9 cellular contexts compared by ENCODE assay signal in genomic region chr22:41957941-41958556, GRCh38. TPM values are rescaled to one million over a fixed set of nuclear protein-coding genes. Genes with fewer than 3 reads are reported as not detected.
DNase-seq lines count a peak whose midpoint lies in the region; ATAC-seq, FAIRE-seq and TF ChIP-seq lines count a peak whose summit lies in the region.
"Had no signal": no experiment of that assay in that cellular context is flagged by ENCODE, and none has a peak within 500 bp of the region (broad histone marks: within the 10 kb centered on the region; RNA-seq: fewer than 3 reads in every experiment).

No MANE protein-coding gene starts in this region.

- H3K4me2 ChIP-seq in K562 (ENCODE audit: insufficient read depth, low read length) = peak overlapping the region; percentile 27; the same call in 1 of the 2 replicates
- H3K4me2 ChIP-seq in HepG2 (ENCODE audit: low read depth, low read length) = peak overlapping the region; percentile 68

- no peak for TF ChIP-seq EP300 in K562 (IDR thresholded peaks at IDR 0.05; ENCODE audit: low read length)
- no peak for TF ChIP-seq EP300 in HepG2 (IDR thresholded peaks at IDR 0.05; ENCODE audit: low read depth in 2 of 2, low read length in 2 of 2)
- no peak for TF ChIP-seq EP300 in HepG2 (CRISPR knock-in tag; IDR thresholded peaks at IDR 0.05; ENCODE audit: borderline replicate concordance)

- H3K4me3 Mint-ChIP-seq in stimulated activated naive CD8-positive, alpha-beta T cell treated with anti-CD3 and anti-CD28 coated beads, Interleukin-15, amount 100 ng/mL, for 72 hours = peak overlapping the region; percentile 75 to 79

- FAIRE-seq in K562 (lab: Jason Lieb, UNC) = no peak
- FAIRE-seq in HepG2 (lab: Jason Lieb, UNC) = no peak

- peaks cover 12% of the 10 kb centered on the region for H3K4me1 Mint-ChIP-seq in stimulated activated naive CD8-positive, alpha-beta T cell treated with anti-CD3 and anti-CD28 coated beads, Interleukin-15, amount 100 ng/mL, for 72 hours

- H3K9ac ChIP-seq in K562 (ENCODE audit: insufficient read depth in 1 of 2, low read depth in 2 of 2, low read length in 2 of 2) (peak overlapping the region in 1 of 2 experiments; percentile 87; a peak in 2 of 4 replicates), HepG2 (ENCODE audit: insufficient read depth, low read depth, low read length) (no peak overlapping the region)

- in situ Hi-C loops in K562 (cut with MboI) = loop anchor here (25.0 kb wide), 1 partner anchor 479 kb away; the partner anchor contains the start of gene NFAM1
- in situ Hi-C loops in HepG2 (cut with HindIII; ENCODE audit: extremely low pct_ligation_motif_present, low pct_unique_long_range_greater_than_20kb) = loop anchor here (25.0 kb wide), 1 partner anchor 479 kb away; the partner anchor contains the start of gene NFAM1

- H3K9me3 Mint-ChIP-seq in stimulated activated naive CD8-positive, alpha-beta T cell treated with anti-CD3 and anti-CD28 coated beads, Interleukin-15, amount 100 ng/mL, for 72 hours = no peaks in the 10 kb centered on the region

- H4K20me1 ChIP-seq in K562 (replicated peaks; ENCODE audit: control insufficient read depth, insufficient read depth, low read length) (no peaks in the 10 kb centered on the region), HepG2 (ENCODE audit: insufficient read depth, low read length) (no peaks in the 10 kb centered on the region)

- no peak overlapping the region for H3K4me3 ChIP-seq in K562
- peak overlapping the region in 2 of 3 experiments; percentile 27 to 43; a peak in 2 of 6 replicates for H3K4me3 ChIP-seq in HepG2 (replicated peaks in 1 of 3; ENCODE audit: insufficient read depth in 1 of 3, low read depth in 2 of 3, low read length in 3 of 3)

- peaks cover 11 to 29% of the 10 kb centered on the region in 2 experiments for H3K4me1 ChIP-seq in K562 (replicated peaks in 1 of 2; ENCODE audit: control insufficient read depth in 2 of 2, insufficient read depth in 2 of 2, low read length in 2 of 2)
- H3K4me1 ChIP-seq in HepG2 (ENCODE audit: insufficient read depth, low read length) = no peaks in the 10 kb centered on the region

- intact Hi-C loops in K562 (cut with micrococcal nuclease) (no loop called here), HepG2 (cut with micrococcal nuclease; ENCODE audit: unreplicated experiment) (loop anchor here (1.0 kb wide), 1 partner anchor 261 kb away; no protein-coding TSS in a partner anchor)

- H2AFZ ChIP-seq in K562 (ENCODE audit: low read depth, low read length) (peak overlapping the region; percentile 74), HepG2 (ENCODE audit: low read length) (no peak overlapping the region)

- CTCF ChIA-PET in K562 (lab: Yijun Ruan, JAX; ENCODE audit: low intra/inter-chr PET ratio) (no interaction called here), HepG2 (lab: Yijun Ruan, JAX; ENCODE audit: low intra/inter-chr PET ratio, low total read pairs) (interaction anchor here (0.6 to 1.6 kb wide), 4 partner anchors 135 to 261 kb away, joined by 3 to 15 read pairs (median 4); no protein-coding TSS in a partner anchor)

- ATAC-seq in stimulated activated naive CD8-positive, alpha-beta T cell treated with anti-CD3 and anti-CD28 coated beads, Interleukin-15, amount 100 ng/mL, for 72 hours = peak; percentile 68
- ATAC-seq in stimulated activated naive CD8-positive, alpha-beta T cell treated with anti-CD3 and anti-CD28 coated beads, Interleukin-15, Interleukin-2, amounts not matched to agents 100 U/mL and 50 U/mL, for 24 hours = no peak
- peak; percentile 55 for ATAC-seq in K562
- peak; percentile 71 for ATAC-seq in HepG2
- ATAC-seq in GM21390 (IDR thresholded peaks at IDR 0.05; ENCODE audit: unreplicated experiment) = no peak

- no peaks in the 10 kb centered on the region for H3K9me3 ChIP-seq in K562 (replicated peaks; ENCODE audit: control insufficient read depth, insufficient read depth, low read depth, low read length)
- H3K9me3 ChIP-seq in HepG2 (ENCODE audit: low read length) = no peaks in the 10 kb centered on the region

- 70% methylated on average over 6 of the region's 23 CpGs for WGBS in K562 (ENCODE audit: insufficient coverage, low coverage, missing lambda C conversion rate)
- 80% methylated on average over 13 of the region's 23 CpGs for WGBS in HepG2 (ENCODE audit: low lambda C conversion rate)

- H3K27ac Mint-ChIP-seq in stimulated activated naive CD8-positive, alpha-beta T cell treated with anti-CD3 and anti-CD28 coated beads, Interleukin-15, amount 100 ng/mL, for 72 hours = peak overlapping the region in 1 of 2 donors; percentile 80

- H3K27ac ChIP-seq in K562 (ENCODE audit: extremely low read depth, low read depth, low read length) = no peak overlapping the region
- H3K27ac ChIP-seq in HepG2 (ENCODE audit: extremely low read length, insufficient read depth, low read length) = no peak overlapping the region

- no peak for DNase-seq in stimulated activated naive CD8-positive, alpha-beta T cell treated with anti-CD3 and anti-CD28 coated beads, Interleukin-15, amount 100 ng/mL, for 72 hours
- no peak for DNase-seq in stimulated activated naive CD8-positive, alpha-beta T cell treated with anti-CD3 and anti-CD28 coated beads, Interleukin-15, Interleukin-2, amounts not matched to agents 100 U/mL and 50 U/mL, for 24 hours
- no peak for DNase-seq in K562 (ENCODE audit: extremely low read depth in 1 of 4, low spot score in 3 of 4)
- DNase-seq in HepG2 (ENCODE audit: low spot score) = no peak
- DNase-seq in T-helper 1 cell = no peak
- DNase-seq in NCI-H2171 treated with DMSO at 0.1 percent for 48 hours (lab: John Stamatoyannopoulos, UW) = no peak
- DNase-seq in GOT3 (lab: John Stamatoyannopoulos, UW) = no peak

- H3K79me2 ChIP-seq in K562 (ENCODE audit: control insufficient read depth, insufficient read depth, low read length) (no peaks in the 10 kb centered on the region), HepG2 (ENCODE audit: insufficient read depth, low read length) (no peaks in the 10 kb centered on the region)

- H3K27me3 ChIP-seq in K562 (ENCODE audit: control insufficient read depth in 2 of 2, insufficient read depth in 2 of 2, low read length in 2 of 2) (no peaks in the 10 kb centered on the region), HepG2 (ENCODE audit: control insufficient read depth in 1 of 2, insufficient read depth in 2 of 2, low read length in 2 of 2) (no peaks in the 10 kb centered on the region; a peak in 1 of 5 replicates)

- H3K9me1 ChIP-seq in K562 (ENCODE audit: control insufficient read depth, insufficient read depth, low read length) = no peaks in the 10 kb centered on the region

- TF ChIP-seq POLR2A in K562 (conservative IDR thresholded peaks at IDR 0.05) (no peak), HepG2 (IDR thresholded peaks at IDR 0.05; ENCODE audit: insufficient read depth in 1 of 2, low read depth in 2 of 2, low read length in 2 of 2) (no peak)

- H3K36me3 ChIP-seq in K562 (ENCODE audit: control insufficient read depth, insufficient read depth, low read length) = no peaks in the 10 kb centered on the region
- no peaks in the 10 kb centered on the region for H3K36me3 ChIP-seq in HepG2 (replicated peaks in 1 of 2; ENCODE audit: control insufficient read depth in 1 of 2, insufficient read depth in 2 of 2, low read length in 2 of 2)

- TF ChIP-seq CTCF in K562 (IDR thresholded peaks at IDR 0.05 in 2 of 3, conservative IDR thresholded peaks at IDR 0.05 in 1 of 3; ENCODE audit: insufficient read depth in 2 of 3, low read depth in 1 of 3, low read length in 3 of 3) (no peak), HepG2 (CRISPR knock-in tag; IDR thresholded peaks at IDR 0.05) (no peak)

- no peak for TF ChIP-seq RAD21 in K562 (CRISPR knock-in tag; conservative IDR thresholded peaks at IDR 0.05 in 1 of 2, IDR thresholded peaks at IDR 0.05 in 1 of 2)
- no peak for TF ChIP-seq RAD21 in HepG2 (CRISPR knock-in tag; IDR thresholded peaks at IDR 0.05)

- peaks cover 11% of the 10 kb centered on the region for H3K27me3 Mint-ChIP-seq in stimulated activated naive CD8-positive, alpha-beta T cell treated with anti-CD3 and anti-CD28 coated beads, Interleukin-15, amount 100 ng/mL, for 72 hours

- BruUV-seq in K562 (replicated peaks; lab: Mats Ljungman, UMichigan) (no TSS peak), HepG2 (replicated peaks; lab: Mats Ljungman, UMichigan) (no TSS peak)

- POLR2A ChIA-PET in K562 (lab: Yijun Ruan, JAX) (no interaction called here), HepG2 (lab: Yijun Ruan, JAX) (no interaction called here)

RNA-seq across cellular contexts. Expression of gene CENPM, which starts 11.1 kb away (rescaled TPM):
- 59.7 and 128 TPM in 2 replicates for total RNA-seq in K562 (2011; cell fraction: chromatin; rRNA removed; ENCODE audit: low replicate concordance)
- total RNA-seq in K562 (2011; cell fraction: nucleolus; rRNA removed) = 89.4 and 117 TPM in 2 replicates
- total RNA-seq in K562 (2011; cell fraction: nucleoplasm; rRNA removed) = 68.9 and 92.5 TPM in 2 replicates
- total RNA-seq in K562 (2014; rRNA removed) = 67.7 and 77.1 TPM in 2 replicates
- 9.9 and 11.3 TPM in 2 replicates for total RNA-seq in K562 (2014; rRNA removed; fragmentation: Illumina TruSeq; extraction: Trizol)
- total RNA-seq in K562 (2015; rRNA removed; fragmentation: Illumina TruSeq; extraction: Trizol) = 32.3 and 33.8 TPM in 2 replicates
- total RNA-seq in K562 (2021) = 36.2 and 37.4 TPM in 2 replicates
- polyA plus RNA-seq in K562 (2011; rRNA removed) = 18.8 and 25.3 TPM in 2 replicates
- polyA plus RNA-seq in K562 (2011; cell fraction: cytosol; rRNA removed) = 25.2 and 56.0 TPM in 2 replicates
- polyA plus RNA-seq in K562 (2011; cell fraction: nucleus; rRNA removed) = 59.7 and 86.8 TPM in 2 replicates
- 43.0 and 48.0 TPM in 2 replicates for polyA plus RNA-seq in K562 (2012)
- 23.6 and 41.3 TPM in 2 replicates for polyA plus RNA-seq in K562 (2014; fragmentation: Illumina TruSeq; extraction: Trizol)
- 10 to 100 TPM; 19.3 to 36.7 TPM for polyA plus RNA-seq in K562 (2014; fragmentation: Nextera tagmentation; extraction: Ambion mirVana)
- polyA plus RNA-seq in K562 (2014; rRNA removed) = 49.6 and 53.0 TPM in 2 replicates
- 16.4 and 23.1 TPM in 2 replicates for polyA minus RNA-seq in K562 (2011; rRNA and poly(A)+ RNA removed)
- 13.0 and 23.0 TPM in 2 replicates for polyA minus RNA-seq in K562 (2011; cell fraction: cytosol; rRNA and poly(A)+ RNA removed)
- polyA minus RNA-seq in K562 (2011; cell fraction: nucleus; rRNA and poly(A)+ RNA removed) = 37.2 and 46.0 TPM in 2 replicates
- 37.3 and 41.8 TPM in 2 replicates for total RNA-seq in HepG2 (2016; rRNA removed; fragmentation: Illumina TruSeq; extraction: Trizol)
- total RNA-seq in HepG2 (2016; cell fraction: cytosol; rRNA removed; fragmentation: Illumina TruSeq; extraction: Trizol; ENCODE audit: low read depth) = 13.0 and 13.7 TPM in 2 replicates
- 37.1 and 38.5 TPM in 2 replicates for total RNA-seq in HepG2 (2016; cell fraction: insoluble cytoplasmic fraction; rRNA removed; fragmentation: Illumina TruSeq; extraction: Trizol)
- 17.3 and 25.3 TPM in 2 replicates for total RNA-seq in HepG2 (2016; cell fraction: membrane; rRNA removed; fragmentation: Illumina TruSeq; extraction: Trizol)
- total RNA-seq in HepG2 (2016; cell fraction: nucleus; rRNA removed; fragmentation: Illumina TruSeq; extraction: Trizol) = 25.4 and 26.0 TPM in 2 replicates
- polyA plus RNA-seq in HepG2 (2011; rRNA removed) = 10.6 and 11.2 TPM in 2 replicates
- 6.7 and 15.2 TPM in 2 replicates for polyA plus RNA-seq in HepG2 (2011; cell fraction: cytosol; rRNA removed)
- 15.5 and 21.0 TPM in 2 replicates for polyA plus RNA-seq in HepG2 (2011; cell fraction: nucleus; rRNA removed)
- 4.9 and 8.1 TPM in 2 replicates for polyA plus RNA-seq in HepG2 (2012)
- polyA plus RNA-seq in HepG2 (2016; cell fraction: cytosol; fragmentation: Illumina TruSeq; extraction: Trizol; ENCODE audit: low read depth) = 11.6 and 12.9 TPM in 2 replicates
- polyA plus RNA-seq in HepG2 (2016; cell fraction: insoluble cytoplasmic fraction; fragmentation: Illumina TruSeq; extraction: Trizol; ENCODE audit: low read depth) = 35.7 and 42.0 TPM in 2 replicates
- polyA plus RNA-seq in HepG2 (2016; cell fraction: membrane; fragmentation: Illumina TruSeq; extraction: Trizol; ENCODE audit: low read depth) = 15.9 TPM in 2 replicates
- polyA plus RNA-seq in HepG2 (2016; cell fraction: nucleus; fragmentation: Illumina TruSeq; extraction: Trizol; ENCODE audit: insufficient read depth, low read depth) = 29.0 and 31.5 TPM in 2 replicates
- 31.7 and 74.0 TPM in 2 replicates for polyA minus RNA-seq in HepG2 (2011; rRNA and poly(A)+ RNA removed; ENCODE audit: low replicate concordance)
- 4.4 and 9.0 TPM in 2 replicates for polyA minus RNA-seq in HepG2 (2011; cell fraction: cytosol; rRNA and poly(A)+ RNA removed)
- 7.8 and 10.3 TPM in 2 replicates for polyA minus RNA-seq in HepG2 (2011; cell fraction: nucleus; rRNA and poly(A)+ RNA removed)
- total RNA-seq: posterior vena cava had no signal

RNA-seq across cellular contexts. Expression of gene SEPTIN3, which starts 11.2 kb away (rescaled TPM):
- not detected in 2 replicates for total RNA-seq in K562 (2011; cell fraction: chromatin; rRNA removed; ENCODE audit: low replicate concordance)
- not detected in 2 replicates for total RNA-seq in K562 (2011; cell fraction: nucleolus; rRNA removed)
- total RNA-seq in K562 (2011; cell fraction: nucleoplasm; rRNA removed) = not detected in 2 replicates
- total RNA-seq in K562 (2014; rRNA removed) = not detected in 2 replicates
- total RNA-seq in K562 (2014; rRNA removed; fragmentation: Illumina TruSeq; extraction: Trizol) = not detected in 2 replicates
- total RNA-seq in K562 (2015; rRNA removed; fragmentation: Illumina TruSeq; extraction: Trizol) = not detected in 2 replicates
- not detected in 2 replicates for total RNA-seq in K562 (2021)
- polyA plus RNA-seq in K562 (2011; rRNA removed) = 0.06 and 0.08 TPM in 2 replicates
- polyA plus RNA-seq in K562 (2011; cell fraction: cytosol; rRNA removed) = 0.01 TPM in 1 of 2 replicates, not detected in the other
- 0.03 and 0.10 TPM in 2 replicates for polyA plus RNA-seq in K562 (2011; cell fraction: nucleus; rRNA removed)
- polyA plus RNA-seq in K562 (2012) = 0.01 and 0.04 TPM in 2 replicates
- polyA plus RNA-seq in K562 (2014; fragmentation: Illumina TruSeq; extraction: Trizol) = not detected in 2 replicates
- polyA plus RNA-seq in K562 (2014; fragmentation: Nextera tagmentation; extraction: Ambion mirVana) = not detected
- not detected in 2 replicates for polyA plus RNA-seq in K562 (2014; rRNA removed)
- polyA minus RNA-seq in K562 (2011; rRNA and poly(A)+ RNA removed) = 0.06 TPM in 1 of 2 replicates, not detected in the other
- polyA minus RNA-seq in K562 (2011; cell fraction: cytosol; rRNA and poly(A)+ RNA removed) = not detected in 2 replicates
- polyA minus RNA-seq in K562 (2011; cell fraction: nucleus; rRNA and poly(A)+ RNA removed) = not detected in 2 replicates
- total RNA-seq in HepG2 (2016; rRNA removed; fragmentation: Illumina TruSeq; extraction: Trizol) = not detected in 2 replicates
- total RNA-seq in HepG2 (2016; cell fraction: cytosol; rRNA removed; fragmentation: Illumina TruSeq; extraction: Trizol; ENCODE audit: low read depth) = not detected in 2 replicates
- not detected in 2 replicates for total RNA-seq in HepG2 (2016; cell fraction: insoluble cytoplasmic fraction; rRNA removed; fragmentation: Illumina TruSeq; extraction: Trizol)
- 0.03 TPM in 1 of 2 replicates, not detected in the other for total RNA-seq in HepG2 (2016; cell fraction: membrane; rRNA removed; fragmentation: Illumina TruSeq; extraction: Trizol)
- total RNA-seq in HepG2 (2016; cell fraction: nucleus; rRNA removed; fragmentation: Illumina TruSeq; extraction: Trizol) = not detected in 2 replicates
- 0.04 and 0.08 TPM in 2 replicates for polyA plus RNA-seq in HepG2 (2011; rRNA removed)
- polyA plus RNA-seq in HepG2 (2011; cell fraction: cytosol; rRNA removed) = 0.01 and 0.04 TPM in 2 replicates
- 0.14 TPM in 1 of 2 replicates, not detected in the other for polyA plus RNA-seq in HepG2 (2011; cell fraction: nucleus; rRNA removed)
- 0.08 TPM in 1 of 2 replicates, not detected in the other for polyA plus RNA-seq in HepG2 (2012)
- not detected in 2 replicates for polyA plus RNA-seq in HepG2 (2016; cell fraction: cytosol; fragmentation: Illumina TruSeq; extraction: Trizol; ENCODE audit: low read depth)
- polyA plus RNA-seq in HepG2 (2016; cell fraction: insoluble cytoplasmic fraction; fragmentation: Illumina TruSeq; extraction: Trizol; ENCODE audit: low read depth) = 0.07 TPM in 1 of 2 replicates, not detected in the other
- 0.07 TPM in 1 of 2 replicates, not detected in the other for polyA plus RNA-seq in HepG2 (2016; cell fraction: membrane; fragmentation: Illumina TruSeq; extraction: Trizol; ENCODE audit: low read depth)
- 0.09 TPM in 1 of 2 replicates, not detected in the other for polyA plus RNA-seq in HepG2 (2016; cell fraction: nucleus; fragmentation: Illumina TruSeq; extraction: Trizol; ENCODE audit: insufficient read depth, low read depth)
- 0.04 and 2.7 TPM in 2 replicates for polyA minus RNA-seq in HepG2 (2011; rRNA and poly(A)+ RNA removed; ENCODE audit: low replicate concordance)
- not detected in 2 replicates for polyA minus RNA-seq in HepG2 (2011; cell fraction: cytosol; rRNA and poly(A)+ RNA removed)
- polyA minus RNA-seq in HepG2 (2011; cell fraction: nucleus; rRNA and poly(A)+ RNA removed) = not detected in 2 replicates

RNA-seq across cellular contexts. Expression of gene TNFRSF13C, which starts 31.4 kb away (rescaled TPM):
- 5.1 and 11.0 TPM in 2 replicates for total RNA-seq in K562 (2011; cell fraction: chromatin; rRNA removed; ENCODE audit: low replicate concordance)
- total RNA-seq in K562 (2011; cell fraction: nucleolus; rRNA removed) = 5.2 and 5.8 TPM in 2 replicates
- total RNA-seq in K562 (2011; cell fraction: nucleoplasm; rRNA removed) = 6.7 and 7.9 TPM in 2 replicates
- total RNA-seq in K562 (2014; rRNA removed) (0.50 and 0.69 TPM in 2 replicates), K562 (2014; rRNA removed; fragmentation: Illumina TruSeq; extraction: Trizol) (0.44 and 0.48 TPM in 2 replicates), K562 (2015; rRNA removed; fragmentation: Illumina TruSeq; extraction: Trizol) (0.30 and 0.47 TPM in 2 replicates), K562 (2021) (1.5 and 1.9 TPM in 2 replicates), HepG2 (2016; rRNA removed; fragmentation: Illumina TruSeq; extraction: Trizol) (0.11 TPM in 1 of 2 replicates, not detected in the other)
- polyA plus RNA-seq in K562 (2011; rRNA removed) (0.53 and 1.3 TPM in 2 replicates), K562 (2014; fragmentation: Illumina TruSeq; extraction: Trizol) (0.59 and 0.66 TPM in 2 replicates), K562 (2014; fragmentation: Nextera tagmentation; extraction: Ambion mirVana) (under 1 TPM; 0.08 to 0.13 TPM), K562 (2014; rRNA removed) (1.1 and 1.3 TPM in 2 replicates), HepG2 (2011; rRNA removed) (0.22 and 0.29 TPM in 2 replicates)
- polyA plus RNA-seq in K562 (2011; cell fraction: cytosol; rRNA removed) = 0.79 and 0.86 TPM in 2 replicates
- polyA plus RNA-seq in K562 (2011; cell fraction: nucleus; rRNA removed) = 4.2 and 4.7 TPM in 2 replicates
- polyA plus RNA-seq in K562 (2012) = 0.68 and 1.4 TPM in 2 replicates
- 0.53 and 0.60 TPM in 2 replicates for polyA minus RNA-seq in K562 (2011; rRNA and poly(A)+ RNA removed)
- polyA minus RNA-seq in K562 (2011; cell fraction: cytosol; rRNA and poly(A)+ RNA removed) = 0.57 and 0.91 TPM in 2 replicates
- polyA minus RNA-seq in K562 (2011; cell fraction: nucleus; rRNA and poly(A)+ RNA removed) = 0.40 and 1.00 TPM in 2 replicates
- 0.10 TPM in 1 of 2 replicates, not detected in the other for total RNA-seq in HepG2 (2016; cell fraction: cytosol; rRNA removed; fragmentation: Illumina TruSeq; extraction: Trizol; ENCODE audit: low read depth)
- 0.17 TPM in 1 of 2 replicates, not detected in the other for total RNA-seq in HepG2 (2016; cell fraction: insoluble cytoplasmic fraction; rRNA removed; fragmentation: Illumina TruSeq; extraction: Trizol)
- total RNA-seq in HepG2 (2016; cell fraction: membrane; rRNA removed; fragmentation: Illumina TruSeq; extraction: Trizol) = 0.07 and 0.09 TPM in 2 replicates
- 0.25 and 0.38 TPM in 2 replicates for total RNA-seq in HepG2 (2016; cell fraction: nucleus; rRNA removed; fragmentation: Illumina TruSeq; extraction: Trizol)
- polyA plus RNA-seq in HepG2 (2011; cell fraction: cytosol; rRNA removed) = 0.03 and 0.04 TPM in 2 replicates
- 1.2 and 1.7 TPM in 2 replicates for polyA plus RNA-seq in HepG2 (2011; cell fraction: nucleus; rRNA removed)
- 0.16 and 0.31 TPM in 2 replicates for polyA plus RNA-seq in HepG2 (2012)
- polyA plus RNA-seq in HepG2 (2016; cell fraction: cytosol; fragmentation: Illumina TruSeq; extraction: Trizol; ENCODE audit: low read depth) = not detected in 2 replicates
- 0.05 TPM in 1 of 2 replicates, not detected in the other for polyA plus RNA-seq in HepG2 (2016; cell fraction: insoluble cytoplasmic fraction; fragmentation: Illumina TruSeq; extraction: Trizol; ENCODE audit: low read depth)
- 0.05 and 0.06 TPM in 2 replicates for polyA plus RNA-seq in HepG2 (2016; cell fraction: membrane; fragmentation: Illumina TruSeq; extraction: Trizol; ENCODE audit: low read depth)
- 1.1 and 1.2 TPM in 2 replicates for polyA plus RNA-seq in HepG2 (2016; cell fraction: nucleus; fragmentation: Illumina TruSeq; extraction: Trizol; ENCODE audit: insufficient read depth, low read depth)
- polyA minus RNA-seq in HepG2 (2011; rRNA and poly(A)+ RNA removed; ENCODE audit: low replicate concordance) = 0.46 and 1.4 TPM in 2 replicates
- 0.20 TPM in 1 of 2 replicates, not detected in the other for polyA minus RNA-seq in HepG2 (2011; cell fraction: cytosol; rRNA and poly(A)+ RNA removed)
- 0.26 and 0.37 TPM in 2 replicates for polyA minus RNA-seq in HepG2 (2011; cell fraction: nucleus; rRNA and poly(A)+ RNA removed)

RNA-seq across cellular contexts. Expression of gene WBP2NL, which starts 40.5 kb away (rescaled TPM):
- not detected in 2 replicates for total RNA-seq in K562 (2011; cell fraction: chromatin; rRNA removed; ENCODE audit: low replicate concordance)
- not detected in 2 replicates for total RNA-seq in K562 (2011; cell fraction: nucleolus; rRNA removed)
- total RNA-seq in K562 (2011; cell fraction: nucleoplasm; rRNA removed) = not detected in 2 replicates
- total RNA-seq in K562 (2014; rRNA removed) = not detected in 2 replicates
- not detected in 2 replicates for total RNA-seq in K562 (2014; rRNA removed; fragmentation: Illumina TruSeq; extraction: Trizol)
- not detected in 2 replicates for total RNA-seq in K562 (2015; rRNA removed; fragmentation: Illumina TruSeq; extraction: Trizol)
- total RNA-seq in K562 (2021) = not detected in 2 replicates
- not detected in 2 replicates for polyA plus RNA-seq in K562 (2011; rRNA removed)
- not detected in 2 replicates for polyA plus RNA-seq in K562 (2011; cell fraction: cytosol; rRNA removed)
- polyA plus RNA-seq in K562 (2011; cell fraction: nucleus; rRNA removed) = not detected in 2 replicates
- polyA plus RNA-seq in K562 (2012) = not detected in 2 replicates
- polyA plus RNA-seq in K562 (2014; fragmentation: Illumina TruSeq; extraction: Trizol) = not detected in 2 replicates
- polyA plus RNA-seq in K562 (2014; fragmentation: Nextera tagmentation; extraction: Ambion mirVana) = not detected
- polyA plus RNA-seq in K562 (2014; rRNA removed) = not detected in 2 replicates
- not detected in 2 replicates for polyA minus RNA-seq in K562 (2011; rRNA and poly(A)+ RNA removed)
- polyA minus RNA-seq in K562 (2011; cell fraction: cytosol; rRNA and poly(A)+ RNA removed) = not detected in 2 replicates
- not detected in 2 replicates for polyA minus RNA-seq in K562 (2011; cell fraction: nucleus; rRNA and poly(A)+ RNA removed)
- total RNA-seq in HepG2 (2016; rRNA removed; fragmentation: Illumina TruSeq; extraction: Trizol) = not detected in 2 replicates
- not detected in 2 replicates for total RNA-seq in HepG2 (2016; cell fraction: cytosol; rRNA removed; fragmentation: Illumina TruSeq; extraction: Trizol; ENCODE audit: low read depth)
- not detected in 2 replicates for total RNA-seq in HepG2 (2016; cell fraction: insoluble cytoplasmic fraction; rRNA removed; fragmentation: Illumina TruSeq; extraction: Trizol)
- not detected in 2 replicates for total RNA-seq in HepG2 (2016; cell fraction: membrane; rRNA removed; fragmentation: Illumina TruSeq; extraction: Trizol)
- total RNA-seq in HepG2 (2016; cell fraction: nucleus; rRNA removed; fragmentation: Illumina TruSeq; extraction: Trizol) = not detected in 2 replicates
- polyA plus RNA-seq in HepG2 (2011; rRNA removed) = not detected in 2 replicates
- not detected in 2 replicates for polyA plus RNA-seq in HepG2 (2011; cell fraction: cytosol; rRNA removed)
- polyA plus RNA-seq in HepG2 (2011; cell fraction: nucleus; rRNA removed) = not detected in 2 replicates
- not detected in 2 replicates for polyA plus RNA-seq in HepG2 (2012)
- not detected in 2 replicates for polyA plus RNA-seq in HepG2 (2016; cell fraction: cytosol; fragmentation: Illumina TruSeq; extraction: Trizol; ENCODE audit: low read depth)
- polyA plus RNA-seq in HepG2 (2016; cell fraction: insoluble cytoplasmic fraction; fragmentation: Illumina TruSeq; extraction: Trizol; ENCODE audit: low read depth) = not detected in 2 replicates
- not detected in 2 replicates for polyA plus RNA-seq in HepG2 (2016; cell fraction: membrane; fragmentation: Illumina TruSeq; extraction: Trizol; ENCODE audit: low read depth)
- polyA plus RNA-seq in HepG2 (2016; cell fraction: nucleus; fragmentation: Illumina TruSeq; extraction: Trizol; ENCODE audit: insufficient read depth, low read depth) = not detected in 2 replicates
- 0.96 TPM in 1 of 2 replicates, not detected in the other for polyA minus RNA-seq in HepG2 (2011; rRNA and poly(A)+ RNA removed; ENCODE audit: low replicate concordance)
- polyA minus RNA-seq in HepG2 (2011; cell fraction: cytosol; rRNA and poly(A)+ RNA removed) = not detected in 2 replicates
- not detected in 2 replicates for polyA minus RNA-seq in HepG2 (2011; cell fraction: nucleus; rRNA and poly(A)+ RNA removed)

Comparison
In these comparisons a context has a peak if more than half of its experiments do, and no peak if none do; other contexts are left out.
1. ATAC-seq: peak in stimulated activated naive CD8-positive, alpha-beta T cell treated with anti-CD3 and anti-CD28 coated beads, Interleukin-15, amount 100 ng/mL, for 72 hours (single experiment), K562 (single experiment) and HepG2 (single experiment); none in stimulated activated naive CD8-positive, alpha-beta T cell treated with anti-CD3 and anti-CD28 coated beads, Interleukin-15, Interleukin-2, amounts not matched to agents 100 U/mL and 50 U/mL, for 24 hours (single experiment) and GM21390 (single experiment).